ENCODE assay signal across 23 cellular contexts in the genomic region with DNA sequence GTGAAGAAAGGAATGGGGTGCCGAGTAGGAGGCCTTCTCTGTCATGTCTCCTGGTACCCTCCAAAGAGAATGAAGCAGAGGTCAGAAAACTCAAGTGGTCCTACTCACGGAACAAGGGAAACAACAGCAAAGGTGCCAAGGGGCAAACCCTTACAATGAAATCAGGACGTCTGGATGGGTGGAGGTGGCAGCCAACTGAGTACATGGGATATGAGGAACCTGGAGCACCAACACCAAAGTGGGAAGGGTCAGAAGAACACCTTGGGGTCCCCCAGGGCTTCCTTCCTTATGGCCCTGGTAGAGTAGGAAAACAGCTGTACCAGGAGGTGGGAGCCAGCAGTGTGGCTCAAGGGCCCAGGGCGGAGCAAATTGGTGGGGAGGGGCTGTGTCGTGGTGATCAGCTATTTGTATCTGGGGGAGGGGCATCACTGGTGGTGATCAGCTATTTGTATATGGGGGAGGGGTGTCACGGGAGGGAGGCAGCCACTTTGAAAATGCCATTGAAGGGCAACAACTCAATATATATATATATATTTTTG. TPM values are rescaled to one million over a fixed set of nuclear protein-coding genes. Genes with fewer than 3 reads are reported as not detected.
A peak's percentile ranks its signal among the peaks of the same experiment; 100 is the strongest.
DNase-seq lines count a peak whose midpoint lies in the region; ATAC-seq and TF ChIP-seq lines count a peak whose summit lies in the region.
"Had no signal": no experiment of that assay in that cellular context is flagged by ENCODE, and none has a peak within 500 bp of the region (broad histone marks: within the 10 kb centered on the region; RNA-seq: fewer than 3 reads in every experiment).

No MANE protein-coding gene starts in this region.

- H3K4me1 Mint-ChIP-seq in CD4-positive, alpha-beta memory T cell = peaks cover 0 to 2% (median 0%) of the 10 kb centered on the region in 4 donors
- peaks cover 0 to 7% (median 0%) of the 10 kb centered on the region in 3 donors for H3K4me1 Mint-ChIP-seq in T-cell
- H3K4me1 Mint-ChIP-seq: activated naive CD8-positive, alpha-beta T cell treated with anti-CD3 and anti-CD28 coated beads, Interleukin-2, amount 50 U/mL, for 24 hours; memory B cell had no signal

- TF ChIP-seq CTCF in gastrocnemius medialis (IDR thresholded peaks at IDR 0.05 in 4 of 5, conservative IDR thresholded peaks at IDR 0.05 in 1 of 5) = no peak

- intact Hi-C loops in CD4-positive, alpha-beta memory T cell (cut with micrococcal nuclease) = no loop called here
- intact Hi-C loops in right cardiac atrium (cut with DNase I) = no loop called here
- intact Hi-C loops in gastrocnemius medialis (cut with DNase I; ENCODE audit: low total_unique reads) = no loop called here

- ATAC-seq in T-cell (replicated peaks in 1 of 4) (no peak), right cardiac atrium (no peak), gastrocnemius medialis (no peak), GM19463 (IDR thresholded peaks at IDR 0.05; ENCODE audit: unreplicated experiment) (no peak), HG02588 (IDR thresholded peaks at IDR 0.05; ENCODE audit: unreplicated experiment) (no peak)
- ATAC-seq: activated CD4-positive, CD25-positive, alpha-beta regulatory T cell treated with anti-CD3 and anti-CD28 coated beads, Interleukin-2, amount 50 U/mL, for 24 hours; activated CD8-positive, alpha-beta T cell treated with anti-CD3 and anti-CD28 coated beads for 36 hours had no signal

- POLR2A ChIA-PET in CD4-positive, alpha-beta memory T cell (lab: Charles Lee; ENCODE audit: partially characterized antibody) = no interaction called here
- POLR2A ChIA-PET in T-cell (lab: Charles Lee) = no interaction called here

- TF ChIP-seq POLR2A in gastrocnemius medialis (IDR thresholded peaks at IDR 0.05) = no peak

- H3K4me3 Mint-ChIP-seq in CD4-positive, alpha-beta memory T cell = no peak overlapping the region
- H3K4me3 Mint-ChIP-seq in T-cell = no peak overlapping the region
- H3K4me3 Mint-ChIP-seq: activated CD8-positive, alpha-beta T cell treated with anti-CD3 and anti-CD28 coated beads for 36 hours; activated naive CD8-positive, alpha-beta T cell treated with anti-CD3 and anti-CD28 coated beads, Interleukin-2, amount 50 U/mL, for 24 hours; CD4-positive, alpha-beta T cell; memory B cell had no signal

- no peak for DNase-seq in CD4-positive, alpha-beta memory T cell
- no peak for DNase-seq in T-cell
- no peak for DNase-seq in right cardiac atrium
- no peak for DNase-seq in gastrocnemius medialis
- DNase-seq in epidermal melanocyte (ENCODE audit: insufficient read length, low spot score) = no peak
- DNase-seq: activated CD8-positive, alpha-beta T cell treated with anti-CD3 and anti-CD28 coated beads for 36 hours; activated effector memory CD4-positive, alpha-beta T cell treated with anti-CD3 and anti-CD28 coated beads, Interleukin-2, amount 50 U/mL, for 16 hours; activated naive CD8-positive, alpha-beta T cell treated with anti-CD3 and anti-CD28 coated beads, Interleukin-2, amount 50 U/mL, for 24 hours; CD4-positive, alpha-beta T cell; effector CD8-positive, alpha-beta T cell; kidney glomerular epithelial cell; NCI-H1417; OCI-M1; SHP77; stimulated activated naive CD4-positive, alpha-beta T cell had no signal

- WGBS in right cardiac atrium = 67% methylated on average over 6 of the region's 6 CpGs

- H3K27ac ChIP-seq in CD4-positive, alpha-beta memory T cell (ENCODE audit: low read depth, low read length) = no peak overlapping the region
- peak overlapping the region; percentile 4 for H3K27ac ChIP-seq in right cardiac atrium (ENCODE audit: low read length)
- H3K27ac ChIP-seq in gastrocnemius medialis = peak overlapping the region in 3 of 4 donors; percentile 34 to 54 (median 49)

- peaks cover 18 to 39% of the 10 kb centered on the region in 2 donors for H3K36me3 Mint-ChIP-seq in CD4-positive, alpha-beta memory T cell
- peaks cover 25% of the 10 kb centered on the region for H3K36me3 Mint-ChIP-seq in T-cell

- H3K9me3 Mint-ChIP-seq in CD4-positive, alpha-beta memory T cell = no peaks in the 10 kb centered on the region
- no peaks in the 10 kb centered on the region for H3K9me3 Mint-ChIP-seq in T-cell
- H3K9me3 Mint-ChIP-seq: activated CD8-positive, alpha-beta T cell treated with anti-CD3 and anti-CD28 coated beads for 36 hours; activated naive CD8-positive, alpha-beta T cell treated with anti-CD3 and anti-CD28 coated beads, Interleukin-2, amount 50 U/mL, for 24 hours; CD4-positive, alpha-beta T cell; memory B cell had no signal

- CTCF ChIA-PET in CD4-positive, alpha-beta memory T cell (lab: Charles Lee; ENCODE audit: partially characterized antibody) = interaction anchor here (1.6 to 2.9 kb wide), 2 partner anchors 17 to 74 kb away, joined by 3 to 9 read pairs; no protein-coding TSS in a partner anchor
- CTCF ChIA-PET in T-cell (lab: Charles Lee) = interaction anchor here in 1 of 2 donors (0.6 kb wide), 1 partner anchor 52 kb away, joined by 3 read pairs; no protein-coding TSS in a partner anchor

- H3K4me3 ChIP-seq in CD4-positive, alpha-beta memory T cell (ENCODE audit: low read length in 2 of 2) = no peak overlapping the region
- H3K4me3 ChIP-seq in right cardiac atrium (ENCODE audit: low read length) (no peak overlapping the region), gastrocnemius medialis (peak overlapping the region in 2 of 4 donors; percentile 3 to 41)

- no peaks in the 10 kb centered on the region for H3K27me3 Mint-ChIP-seq in CD4-positive, alpha-beta memory T cell
- no peaks in the 10 kb centered on the region for H3K27me3 Mint-ChIP-seq in T-cell
- H3K27me3 Mint-ChIP-seq: activated CD8-positive, alpha-beta T cell treated with anti-CD3 and anti-CD28 coated beads for 36 hours; activated naive CD8-positive, alpha-beta T cell treated with anti-CD3 and anti-CD28 coated beads, Interleukin-2, amount 50 U/mL, for 24 hours; CD4-positive, alpha-beta T cell; memory B cell had no signal

- H3K27me3 ChIP-seq in CD4-positive, alpha-beta memory T cell (ENCODE audit: insufficient read depth, low read length) = no peaks in the 10 kb centered on the region
- H3K27me3 ChIP-seq in right cardiac atrium (ENCODE audit: control insufficient read depth, insufficient read depth) (no peaks in the 10 kb centered on the region), gastrocnemius medialis (peaks cover 0 to 5% (median 5%) of the 10 kb centered on the region in 3 donors)

- in situ Hi-C loops in gastrocnemius medialis (cut with MboI; ENCODE audit: low sequenced_read_pairs in 4 of 4) = no loop called here

- H3K36me3 ChIP-seq in CD4-positive, alpha-beta memory T cell (ENCODE audit: insufficient read depth, low read length) = peaks cover 21% of the 10 kb centered on the region
- peaks cover 0 to 33% of the 10 kb centered on the region in 2 donors for H3K36me3 ChIP-seq in gastrocnemius medialis

- peak overlapping the region in 4 of 7 donors; percentile 25 to 77 (median 54) for H3K27ac Mint-ChIP-seq in CD4-positive, alpha-beta memory T cell
- peak overlapping the region; percentile 34 to 50 for H3K27ac Mint-ChIP-seq in T-cell
- H3K27ac Mint-ChIP-seq: activated CD8-positive, alpha-beta T cell treated with anti-CD3 and anti-CD28 coated beads for 36 hours; activated naive CD8-positive, alpha-beta T cell treated with anti-CD3 and anti-CD28 coated beads, Interleukin-2, amount 50 U/mL, for 24 hours; CD4-positive, alpha-beta T cell; memory B cell had no signal

- H3K9me3 ChIP-seq in CD4-positive, alpha-beta memory T cell (ENCODE audit: control insufficient read depth in 1 of 2, low read length in 2 of 2) = no peaks in the 10 kb centered on the region
- H3K9me3 ChIP-seq in right cardiac atrium (ENCODE audit: control insufficient read depth, low read length) = no peaks in the 10 kb centered on the region
- H3K9me3 ChIP-seq in gastrocnemius medialis = no peaks in the 10 kb centered on the region

- H3K4me1 ChIP-seq in CD4-positive, alpha-beta memory T cell (ENCODE audit: insufficient read depth, low read length) = no peaks in the 10 kb centered on the region
- H3K4me1 ChIP-seq in right cardiac atrium (ENCODE audit: control insufficient read depth, insufficient read depth, low read length) = no peaks in the 10 kb centered on the region
- no peaks in the 10 kb centered on the region for H3K4me1 ChIP-seq in gastrocnemius medialis

RNA-seq across cellular contexts. Expression of gene HIGD1B, which starts 0.6 kb away (rescaled TPM):
- not detected for total RNA-seq in CD4-positive, alpha-beta memory T cell
- polyA plus RNA-seq in CD4-positive, alpha-beta memory T cell = not detected
- total RNA-seq in T-cell (not detected), right cardiac atrium (1 to 10 TPM; 1.6 to 5.5 (median 3.6) TPM), gastrocnemius medialis (1 to 10 TPM; 1.8 to 6.6 (median 4.4) TPM)
- 10.3 TPM for polyA plus RNA-seq in right cardiac atrium
- total RNA-seq: activated CD8-positive, alpha-beta T cell treated with anti-CD3 and anti-CD28 coated beads for 36 hours; CD4-positive, alpha-beta T cell; MCF 10A; myocyte; NCI-H460; renal cortical epithelial cell had no signal

RNA-seq across cellular contexts. Expression of gene GJC1, which starts 18.2 kb away (rescaled TPM):
- total RNA-seq in CD4-positive, alpha-beta memory T cell = not detected
- polyA plus RNA-seq in CD4-positive, alpha-beta memory T cell = not detected
- total RNA-seq in T-cell = under 1 TPM in 3 of 5 donors, not detected in 2; 0.09 to 0.93 (median 0.30) TPM
- 10 to 100 TPM; 35.2 to 64.0 (median 48.5) TPM for total RNA-seq in right cardiac atrium
- 20.8 TPM for polyA plus RNA-seq in right cardiac atrium
- total RNA-seq in gastrocnemius medialis = 1 to 10 TPM; 2.1 to 9.2 (median 4.6) TPM
- total RNA-seq: CD4-positive, alpha-beta T cell had no signal

RNA-seq across cellular contexts. Expression of gene EFTUD2, which starts 50.9 kb away (rescaled TPM):
- total RNA-seq in CD4-positive, alpha-beta memory T cell = 100 to 1,000 TPM in 1 of 2 experiments, 10 to 100 TPM in 1; 98.9 to 101 TPM
- 10 to 100 TPM; 82.2 to 82.3 TPM for polyA plus RNA-seq in CD4-positive, alpha-beta memory T cell
- total RNA-seq in T-cell (100 to 1,000 TPM in 2 of 5 donors, 10 to 100 TPM in 3; 83.1 to 127 (median 96.0) TPM), right cardiac atrium (10 to 100 TPM; 54.8 to 73.0 (median 59.5) TPM), gastrocnemius medialis (100 to 1,000 TPM in 1 of 4 donors, 10 to 100 TPM in 3; 65.0 to 116 (median 81.3) TPM)
- polyA plus RNA-seq in right cardiac atrium = 27.7 TPM
